Comparison of ENCODE assay signal across 8 cellular contexts in the genomic region with DNA sequence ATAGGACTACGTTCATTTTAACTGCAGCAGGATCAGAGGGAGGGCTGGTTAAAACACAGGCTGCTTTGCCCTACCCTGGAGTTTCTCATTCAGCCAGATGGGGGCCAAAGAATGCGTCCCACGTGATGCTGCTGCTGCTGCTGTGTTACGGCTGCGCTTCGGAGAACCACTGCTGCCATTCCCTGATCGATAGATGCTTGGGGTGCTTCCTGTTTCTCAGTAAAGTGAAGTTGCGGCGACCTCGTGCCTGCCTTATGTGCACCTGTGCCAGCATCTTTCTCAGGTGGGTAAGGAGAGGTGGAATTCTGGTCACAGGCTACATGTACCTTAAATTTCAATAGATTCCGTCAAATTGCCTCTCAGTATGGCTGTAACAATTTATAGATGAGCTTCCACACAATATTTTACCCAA. TPM values are rescaled to one million over a fixed set of nuclear protein-coding genes. Genes with fewer than 3 reads are reported as not detected.
A peak's percentile ranks its signal among the peaks of the same experiment; 100 is the strongest.
DNase-seq lines count a peak whose midpoint lies in the region; ATAC-seq and TF ChIP-seq lines count a peak whose summit lies in the region.

No MANE protein-coding gene starts in this region.

- H3K4me1 Mint-ChIP-seq in stimulated activated naive B cell treated with anti-CD40 and anti-IgM and Interleukin-4, amounts not matched to agents 10 μg/mL and 1 μg/mL and 100 μg/mL, for 72 hours, result peaks cover 15 to 18% of the 10 kb centered on the region in 2 donors

- no peaks in the 10 kb centered on the region for H3K36me3 ChIP-seq in BLaER1 treated with 17β-estradiol and CSF1 and Interleukin-3, amounts not matched to agents 10 nM and 100 nM
- H3K36me3 ChIP-seq in iPS-20b (ENCODE audit: insufficient read depth, low read depth, low read length), result no peaks in the 10 kb centered on the region
- no peaks in the 10 kb centered on the region for H3K36me3 ChIP-seq in spleen

- H3K27me3 Mint-ChIP-seq in stimulated activated naive B cell treated with anti-CD40 and anti-IgM and Interleukin-4, amounts not matched to agents 10 μg/mL and 1 μg/mL and 100 μg/mL, for 72 hours, result no peaks in the 10 kb centered on the region

- intact Hi-C loops in spleen (cut with DNase I; ENCODE audit: low total_unique reads), result no loop called here

- no peak overlapping the region for H3K9ac ChIP-seq in BLaER1 treated with 17β-estradiol and CSF1 and Interleukin-3, amounts not matched to agents 10 nM and 100 nM
- H3K9ac ChIP-seq in iPS-20b (ENCODE audit: low read depth, low read length), result peak overlapping the region; percentile 67; the same call in 1 of the 2 replicates

- H3K9me3 ChIP-seq in BLaER1 treated with 17β-estradiol and CSF1 and Interleukin-3, amounts not matched to agents 10 nM and 100 nM (replicated peaks in 1 of 11), result no peaks in the 10 kb centered on the region
- H3K9me3 ChIP-seq in iPS-20b (ENCODE audit: insufficient read depth, low read depth, low read length) (no peaks in the 10 kb centered on the region), spleen (no peaks in the 10 kb centered on the region)

- peaks cover 27 to 36% (median 34%) of the 10 kb centered on the region in 10 experiments for H3K4me1 ChIP-seq in BLaER1 treated with 17β-estradiol and CSF1 and Interleukin-3, amounts not matched to agents 10 nM and 100 nM
- H3K4me1 ChIP-seq in iPS-20b (ENCODE audit: insufficient read depth, low read length) (peaks cover 15% of the 10 kb centered on the region), spleen (peaks cover 0 to 33% (median 7%) of the 10 kb centered on the region in 6 donors)

- H4K20me1 ChIP-seq in BLaER1 treated with 17β-estradiol and CSF1 and Interleukin-3, amounts not matched to agents 10 nM and 100 nM, result peaks cover 0 to 25% (median 11%) of the 10 kb centered on the region in 11 experiments; a peak in 13 of 22 replicates

- H3K27ac ChIP-seq in BLaER1 treated with 17β-estradiol and CSF1 and Interleukin-3, amounts not matched to agents 10 nM and 100 nM, result no peak overlapping the region
- H3K27ac ChIP-seq in iPS-20b (ENCODE audit: low read length) (no peak overlapping the region), spleen (peak overlapping the region in 1 of 8 donors; percentile 43)

- peak overlapping the region in 6 of 11 experiments; percentile 20 to 44 (median 32); a peak in 3 of 22 replicates for H3K4me2 ChIP-seq in BLaER1 treated with 17β-estradiol and CSF1 and Interleukin-3, amounts not matched to agents 10 nM and 100 nM

- H3K4me3 Mint-ChIP-seq in stimulated activated naive B cell treated with anti-CD40 and anti-IgM and Interleukin-4, amounts not matched to agents 10 μg/mL and 1 μg/mL and 100 μg/mL, for 72 hours, result no peak overlapping the region

- peak; percentile 52 for DNase-seq in activated naive CD4-positive, alpha-beta T cell treated with Interleukin-2 at 50 U/mL for 16 hours
- no peak for DNase-seq in stimulated activated naive B cell treated with anti-CD40 and anti-IgM and Interleukin-4, amounts not matched to agents 10 μg/mL and 1 μg/mL and 100 μg/mL, for 72 hours
- DNase-seq in spleen, result no peak

- TF ChIP-seq POLR2A in spleen (IDR thresholded peaks at IDR 0.05), result no peak

- 7 to 29% (median 23%) methylated on average over 11 of the region's 11 CpGs for WGBS in spleen, 5 donors

- ATAC-seq in HG03520 (IDR thresholded peaks at IDR 0.05; ENCODE audit: unreplicated experiment) (peak; percentile 50), GM18519 (IDR thresholded peaks at IDR 0.05; ENCODE audit: low FRiP score, unreplicated experiment) (no peak), GM21529 (IDR thresholded peaks at IDR 0.05; ENCODE audit: unreplicated experiment) (no peak)
- peak; percentile 60 to 74 for ATAC-seq in stimulated activated naive B cell treated with anti-CD40 and anti-IgM and Interleukin-4, amounts not matched to agents 10 μg/mL and 1 μg/mL and 100 μg/mL, for 72 hours (replicated peaks)

- H3K27me3 ChIP-seq in BLaER1 treated with 17β-estradiol and CSF1 and Interleukin-3, amounts not matched to agents 10 nM and 100 nM, result no peaks in the 10 kb centered on the region
- H3K27me3 ChIP-seq in iPS-20b (ENCODE audit: insufficient read depth, low read length) (no peaks in the 10 kb centered on the region), spleen (replicated peaks in 1 of 7) (peaks cover 0 to 5% (median 0%) of the 10 kb centered on the region in 7 donors)

- H3K27ac Mint-ChIP-seq in stimulated activated naive B cell treated with anti-CD40 and anti-IgM and Interleukin-4, amounts not matched to agents 10 μg/mL and 1 μg/mL and 100 μg/mL, for 72 hours, result no peak overlapping the region

- peak in 2 of 11 experiments; percentile 1 to 27 for TF ChIP-seq CTCF in spleen (IDR thresholded peaks at IDR 0.05 in 8 of 11, conservative IDR thresholded peaks at IDR 0.05 in 3 of 11)

- no peak overlapping the region for H3K4me3 ChIP-seq in BLaER1 treated with 17β-estradiol and CSF1 and Interleukin-3, amounts not matched to agents 10 nM and 100 nM
- H3K4me3 ChIP-seq in iPS-20b (ENCODE audit: low read length) (peak overlapping the region; percentile 57), spleen (peak overlapping the region in 1 of 8 donors; percentile 20)

- no peaks in the 10 kb centered on the region for H3K9me3 Mint-ChIP-seq in stimulated activated naive B cell treated with anti-CD40 and anti-IgM and Interleukin-4, amounts not matched to agents 10 μg/mL and 1 μg/mL and 100 μg/mL, for 72 hours

- H3K36me3 Mint-ChIP-seq in stimulated activated naive B cell treated with anti-CD40 and anti-IgM and Interleukin-4, amounts not matched to agents 10 μg/mL and 1 μg/mL and 100 μg/mL, for 72 hours, result peaks cover 2 to 3% of the 10 kb centered on the region in 2 donors

RNA-seq across cellular contexts. Expression of gene TOGARAM2, which starts 24.7 kb away (rescaled TPM):
- 10 to 100 TPM in 4 of 7 donors, 1 to 10 TPM in 3; 3.1 to 19.9 (median 11.7) TPM for total RNA-seq in spleen
- 1 to 10 TPM; 3.0 to 9.0 (median 7.4) TPM for polyA plus RNA-seq in spleen

Comparison
In these comparisons a context has a peak if more than half of its experiments do, and no peak if none do; other contexts are left out.
1. ATAC-seq: peak in HG03520 (single experiment) and stimulated activated naive B cell treated with anti-CD40 and anti-IgM and Interleukin-4, amounts not matched to agents 10 μg/mL and 1 μg/mL and 100 μg/mL, for 72 hours (2 of 2); none in GM18519 (single experiment) and GM21529 (single experiment).